10 cellular contexts compared by ENCODE assay signal in the genomic region with DNA sequence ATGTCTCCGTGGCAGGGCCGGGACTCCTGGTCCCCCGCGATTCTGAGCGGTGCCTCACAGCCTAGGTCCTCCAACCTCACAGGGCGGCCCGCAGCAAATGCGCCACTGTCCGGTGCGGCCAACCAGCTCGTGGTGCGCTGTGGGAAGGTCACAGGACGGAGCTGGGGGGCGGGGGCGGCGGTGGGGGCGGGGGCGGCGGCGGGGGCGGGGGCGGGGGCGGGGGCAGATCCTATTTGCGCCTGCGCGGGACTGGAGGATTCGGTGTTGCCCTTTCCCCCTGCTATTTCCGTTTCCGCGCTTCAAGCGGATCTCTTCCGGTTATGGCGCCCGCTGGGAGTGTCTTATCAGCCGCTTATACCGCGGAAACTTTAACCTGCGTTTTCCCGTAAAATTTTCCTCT.
DNase-seq lines count a peak whose midpoint lies in the region; ATAC-seq, FAIRE-seq and TF ChIP-seq lines count a peak whose summit lies in the region.
"Had no signal": no experiment of that assay in that cellular context is flagged by ENCODE, and none has a peak within 500 bp of the region (broad histone marks: within the 10 kb centered on the region; RNA-seq: fewer than 3 reads in every experiment).

No MANE protein-coding gene starts in this region.

- H3K27me3 ChIP-seq in bronchial epithelial cell (ENCODE audit: control insufficient read depth, insufficient read depth, low read length) (no peaks in the 10 kb centered on the region), kidney epithelial cell (ENCODE audit: control insufficient read depth, insufficient read depth, low read length) (no peaks in the 10 kb centered on the region), thoracic aorta (replicated peaks; ENCODE audit: insufficient read depth) (no peaks in the 10 kb centered on the region)

- H3K4me3 Mint-ChIP-seq in activated T-cell treated with anti-CD3 and anti-CD28 coated beads, Interleukin-2, amount 50 U/mL, for 72 hours: peak overlapping the region; percentile 42 to 51

- H3K9me3 ChIP-seq in thoracic aorta: no peaks in the 10 kb centered on the region

- DNase-seq in activated T-cell treated with anti-CD3 and anti-CD28 coated beads, Interleukin-2, amount 50 U/mL, for 72 hours: peak in 1 of 2 donors; percentile 7
- DNase-seq in activated T-cell treated with anti-CD3 and anti-CD28 coated beads, Interleukin-2, amount 50 U/mL, for 1 hour: no peak
- DNase-seq in bronchial epithelial cell (ENCODE audit: low read depth): no peak
- no peak for DNase-seq in kidney epithelial cell (ENCODE audit: low read depth)
- no peak for DNase-seq in thoracic aorta (ENCODE audit: low spot score)
- DNase-seq in SKM-1 (lab: John Stamatoyannopoulos, UW; ENCODE audit: unreplicated experiment): no peak
- no peak for DNase-seq in HuH-7.5 (ENCODE audit: low spot score)
- DNase-seq in SKM-1 treated with dmso at 0.1 percent for 144 hours (lab: John Stamatoyannopoulos, UW; ENCODE audit: unreplicated experiment): no peak
- DNase-seq: activated CD4-positive, CD25-positive, alpha-beta regulatory T cell treated with anti-CD3 and anti-CD28 coated beads, Interleukin-2, amount 50 U/mL, for 72 hours; DND-41 had no signal

- H3K4me1 Mint-ChIP-seq in activated T-cell treated with anti-CD3 and anti-CD28 coated beads, Interleukin-2, amount 50 U/mL, for 72 hours (ENCODE audit: low read depth): no peaks in the 10 kb centered on the region

- no peak for ATAC-seq in activated T-cell treated with anti-CD3 and anti-CD28 coated beads, Interleukin-2, amount 50 U/mL, for 72 hours (replicated peaks in 1 of 2)
- no peak for ATAC-seq in thoracic aorta (ENCODE audit: insufficient number of reproducible peaks, low FRiP score, low read depth)

- H3K4me3 ChIP-seq in bronchial epithelial cell (ENCODE audit: low read depth, low read length) (peak overlapping the region; percentile 29), kidney epithelial cell (ENCODE audit: low read depth, low read length) (peak overlapping the region; percentile 31), thoracic aorta (peak overlapping the region; percentile 68)

- peak overlapping the region in 1 of 2 donors; percentile 53 for H3K27ac ChIP-seq in thoracic aorta

- no peaks in the 10 kb centered on the region for H3K4me1 ChIP-seq in thoracic aorta (ENCODE audit: control insufficient read depth in 1 of 2, low read depth in 2 of 2)

- H3K27ac Mint-ChIP-seq in activated T-cell treated with anti-CD3 and anti-CD28 coated beads, Interleukin-2, amount 50 U/mL, for 72 hours: peak overlapping the region; percentile 2

- no peak for FAIRE-seq in bronchial epithelial cell (lab: Jason Lieb, UNC)

- H3K36me3 ChIP-seq in bronchial epithelial cell (ENCODE audit: control insufficient read depth, insufficient read depth, low read length) (no peaks in the 10 kb centered on the region), kidney epithelial cell (ENCODE audit: control insufficient read depth, insufficient read depth, low read length) (no peaks in the 10 kb centered on the region), thoracic aorta (no peaks in the 10 kb centered on the region)

- H3K9me3 Mint-ChIP-seq in activated T-cell treated with anti-CD3 and anti-CD28 coated beads, Interleukin-2, amount 50 U/mL, for 72 hours: peaks cover 8 to 11% of the 10 kb centered on the region in 2 donors

- H3K27me3 Mint-ChIP-seq in activated T-cell treated with anti-CD3 and anti-CD28 coated beads, Interleukin-2, amount 50 U/mL, for 72 hours (ENCODE audit: low read depth): no peaks in the 10 kb centered on the region

- TF ChIP-seq CTCF in bronchial epithelial cell (IDR thresholded peaks at IDR 0.05; ENCODE audit: insufficient read depth, low read length, severe bottlenecking) (no peak), kidney epithelial cell (IDR thresholded peaks at IDR 0.05; ENCODE audit: insufficient read depth, low read length, poor library complexity, severe bottlenecking) (no peak), thoracic aorta (IDR thresholded peaks at IDR 0.05) (no peak)

- peaks cover 4 to 7% of the 10 kb centered on the region in 2 donors for H3K36me3 Mint-ChIP-seq in activated T-cell treated with anti-CD3 and anti-CD28 coated beads, Interleukin-2, amount 50 U/mL, for 72 hours (ENCODE audit: insufficient read depth in 2 of 2)
